ENCODE assay signal across 34 cellular contexts in the genomic region with DNA sequence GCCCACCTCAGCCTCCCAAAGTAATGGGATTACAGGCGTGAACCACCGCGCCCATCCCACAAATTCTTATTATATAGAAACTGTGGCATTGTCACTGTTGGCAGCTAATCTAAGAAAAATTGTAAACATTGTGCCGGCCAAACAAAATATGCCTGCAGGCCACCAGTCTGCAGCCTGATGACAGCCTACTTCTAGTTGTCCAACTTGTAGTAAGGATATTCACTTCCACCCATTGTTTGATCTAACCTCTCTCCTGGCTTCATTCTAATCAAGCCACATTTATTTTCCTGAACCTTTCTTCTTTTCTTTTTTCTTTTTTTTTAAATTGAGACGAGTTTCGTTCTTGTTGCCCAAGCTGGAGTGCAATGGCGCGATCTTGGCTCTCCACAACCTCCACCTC.
"Had no signal": no experiment of that assay in that cellular context is flagged by ENCODE, and none has a peak within 500 bp of the region (broad histone marks: within the 10 kb centered on the region; RNA-seq: fewer than 3 reads in every experiment).

No MANE protein-coding gene starts in this region.

- H3K36me3 ChIP-seq: MG63 had no signal

- H3K27ac ChIP-seq: KMS-11 had no signal

- H3K9me3 ChIP-seq: MG63 had no signal

- DNase-seq: Karpas-422, Kasumi-1, KG1, MG63, MM.1S, MV-4-11, NCI-H1048, NCI-H1092, NCI-H1105, NCI-H1105 treated with DMSO at 0.1 percent for 48 hours, NCI-H1417, NCI-H1417 treated with DMSO at 0.1 percent for 48 hours, NCI-H1436, NCI-H1436 treated with DMSO at 0.1 percent for 48 hours, NCI-H146, NCI-H1694, NCI-H1694 treated with DMSO at 0.1 percent for 48 hours, NCI-H187, NCI-H187 treated with DMSO at 0.1 percent for 48 hours, NCI-H1930, NCI-H2029, NCI-H2029 treated with DMSO at 0.1 percent for 48 hours, NCI-H2081, NCI-H2081 treated with DMSO at 0.1 percent for 48 hours, NCI-H2107, NCI-H2171, NCI-H2171 treated with DMSO at 0.1 percent for 48 hours, NCI-H2227 treated with DMSO at 0.1 percent for 48 hours, NCI-H226, NCI-H345, NCI-H446, NCI-H446 treated with DMSO at 0.1 percent for 48 hours, NCI-H510A had no signal

- H3K4me3 ChIP-seq: MG63 had no signal
